23 cellular contexts compared by ENCODE assay signal in genomic region chr4:176561368-176561767, GRCh38.
"Had no signal": no experiment of that assay in that cellular context is flagged by ENCODE, and none has a peak within 500 bp of the region (broad histone marks: within the 10 kb centered on the region; RNA-seq: fewer than 3 reads in every experiment).

No MANE protein-coding gene starts in this region.

- H3K36me3 ChIP-seq: esophagus squamous epithelium, heart right ventricle, neutrophil, sigmoid colon, tibial nerve, upper lobe of left lung had no signal

- H3K4me1 ChIP-seq: esophagus squamous epithelium, heart right ventricle, parathyroid adenoma, sigmoid colon, testis, tibial nerve, upper lobe of left lung had no signal

- H3K27ac ChIP-seq: esophagus squamous epithelium, heart right ventricle, neutrophil, parathyroid adenoma, sigmoid colon, testis, tibial nerve, upper lobe of left lung had no signal

- H3K4me3 ChIP-seq: esophagus squamous epithelium, heart right ventricle, sigmoid colon, testis, tibial nerve, upper lobe of left lung had no signal

- H3K79me2 ChIP-seq: parathyroid adenoma had no signal

- ATAC-seq: heart right ventricle; left lobe of liver; naive thymus-derived CD8-positive, alpha-beta T cell; right cardiac atrium; stimulated activated memory B cell treated with anti-CD40 and anti-IgM and Interleukin-4, amounts not matched to agents 10 μg/mL and 1 μg/mL and 100 μg/mL, for 72 hours; stimulated activated naive CD8-positive, alpha-beta T cell treated with anti-CD3 and anti-CD28 coated beads, Interleukin-15, Interleukin-2, amounts not matched to agents 100 U/mL and 50 U/mL, for 24 hours had no signal

- H2AFZ ChIP-seq: parathyroid adenoma had no signal

- H3K9me3 ChIP-seq: esophagus squamous epithelium, heart right ventricle, neutrophil, sigmoid colon, testis, tibial nerve, upper lobe of left lung had no signal

- H3K9ac ChIP-seq: parathyroid adenoma had no signal

- DNase-seq: caudate nucleus; cerebellar nuclear complex; effector CD8-positive, alpha-beta T cell; endodermal cell; esophagus squamous epithelium; foreskin melanocyte; glutamatergic neuron; heart right ventricle; hippocampal formation; naive thymus-derived CD8-positive, alpha-beta T cell; right cardiac atrium; sigmoid colon; stimulated activated CD4-positive, alpha-beta T cell treated with anti-CD3 and anti-CD28 coated beads, Interleukin-2, amount 100 ng/mL, for 24 hours; stimulated activated CD4-positive, alpha-beta T cell treated with anti-CD3 and anti-CD28 coated beads, Interleukin-4, amount 100 ng/mL, for 24 hours; stimulated activated naive CD8-positive, alpha-beta T cell treated with anti-CD3 and anti-CD28 coated beads, Interleukin-15, Interleukin-2, amounts not matched to agents 100 U/mL and 50 U/mL, for 24 hours; substantia nigra; testis; upper lobe of left lung had no signal

- H3K27me3 ChIP-seq: esophagus squamous epithelium, heart right ventricle, neutrophil, sigmoid colon, testis, tibial nerve, upper lobe of left lung had no signal
